In the genomic region with DNA sequence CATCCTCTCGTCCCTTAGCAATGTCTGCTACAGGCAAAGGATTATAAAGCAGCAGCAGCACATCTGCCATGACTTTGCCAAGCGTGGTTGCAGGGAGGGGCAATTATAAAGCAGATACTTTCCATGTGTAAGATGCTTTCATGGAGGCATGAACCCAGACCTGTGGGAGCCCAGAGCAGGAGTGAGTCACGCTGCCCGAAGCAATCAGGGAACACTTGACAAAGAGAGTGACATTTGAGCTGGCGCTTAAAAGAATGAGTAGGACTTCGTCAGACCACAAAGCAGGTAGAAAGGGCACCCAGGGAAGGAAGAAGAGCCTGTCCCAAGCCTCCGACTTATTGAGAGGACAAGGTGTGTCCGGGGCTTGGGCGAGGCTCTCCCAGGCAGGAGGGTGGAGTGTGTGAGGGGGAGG, we compare ENCODE assay signal across 10 cellular contexts.
A peak's percentile ranks its signal among the peaks of the same experiment; 100 is the strongest.
DNase-seq lines count a peak whose midpoint lies in the region; ATAC-seq and TF ChIP-seq lines count a peak whose summit lies in the region.
"Had no signal": no experiment of that assay in that cellular context is flagged by ENCODE, and none has a peak within 500 bp of the region (broad histone marks: within the 10 kb centered on the region; RNA-seq: fewer than 3 reads in every experiment).

No MANE protein-coding gene starts in this region.

- no peak overlapping the region for H3K9ac ChIP-seq in mesenchymal stem cell (ENCODE audit: low read length)

- no peak overlapping the region for H3K18ac ChIP-seq in mesenchymal stem cell (ENCODE audit: low read depth in 1 of 2, low read length in 2 of 2)

- H3K4me3 ChIP-seq in mesenchymal stem cell (ENCODE audit: insufficient read depth in 1 of 2, low read depth in 1 of 2, low read length in 2 of 2) (no peak overlapping the region), stomach (no peak overlapping the region)

- H4K91ac ChIP-seq in mesenchymal stem cell (ENCODE audit: low read length), result no peak overlapping the region

- no peak overlapping the region for H2BK12ac ChIP-seq in mesenchymal stem cell (ENCODE audit: low read length in 2 of 2)

- H3K23ac ChIP-seq in mesenchymal stem cell (ENCODE audit: low read length in 2 of 2), result no peak overlapping the region

- intact Hi-C loops in stomach (cut with DNase I; ENCODE audit: low total_unique reads), result no loop called here

- no peak overlapping the region for H3K4me3 Mint-ChIP-seq in activated T-helper 17 cell treated with anti-CD3 and anti-CD28 coated beads, Interleukin-2, amount 50 U/mL, for 72 hours
- H3K4me3 Mint-ChIP-seq: T-helper 1 cell treated with Interleukin-12 subunit alpha and Interleukin-12 subunit beta and Interleukin-4 antibody, amounts not matched to agents 30 μg/mL and 1 μg/mL, for 36 hours had no signal

- H3K27ac ChIP-seq in mesenchymal stem cell (ENCODE audit: low read length, poor library complexity, severe bottlenecking) (no peak overlapping the region), stomach (no peak overlapping the region)

- no peak overlapping the region for H3K4ac ChIP-seq in mesenchymal stem cell (ENCODE audit: low read depth in 1 of 2, low read length in 2 of 2)

- H3K36me3 ChIP-seq in mesenchymal stem cell (ENCODE audit: control insufficient read depth in 1 of 2, insufficient read depth in 2 of 2, low read depth in 1 of 2, low read length in 2 of 2) (peaks cover 61 to 94% of the 10 kb centered on the region in 2 experiments), stomach (peaks cover 25 to 100% (median 99%) of the 10 kb centered on the region in 4 donors)

- peak; percentile 43 for ATAC-seq in activated T-helper 17 cell treated with anti-CD3 and anti-CD28 coated beads, Interleukin-2, amount 50 U/mL, for 72 hours (replicated peaks)
- ATAC-seq in HG02981 (IDR thresholded peaks at IDR 0.05; ENCODE audit: unreplicated experiment) (no peak), HG03571 (IDR thresholded peaks at IDR 0.05; ENCODE audit: unreplicated experiment) (no peak)

- H3K79me1 ChIP-seq in mesenchymal stem cell (replicated peaks; ENCODE audit: low read length, poor library complexity, severe bottlenecking), result peaks cover 24% of the 10 kb centered on the region

- DNase-seq in NCI-H2196 (lab: John Stamatoyannopoulos, UW; ENCODE audit: unreplicated experiment), result peak; percentile 34
- DNase-seq in NCI-H2196 treated with DMSO at 0.1 percent for 48 hours (lab: John Stamatoyannopoulos, UW; ENCODE audit: unreplicated experiment), result no peak
- peak; percentile 78 for DNase-seq in LHCN-M2 (ENCODE audit: low read depth)
- DNase-seq in mesenchymal stem cell, result peak; percentile 32
- DNase-seq in stomach, result no peak
- DNase-seq: NCI-H446 had no signal

- no peak overlapping the region for H3K4me2 ChIP-seq in mesenchymal stem cell (ENCODE audit: low read length, poor library complexity, severe bottlenecking)

- WGBS in mesenchymal stem cell, result 88% methylated on average over 9 of the region's 9 CpGs
- 84 to 88% (median 87%) methylated on average over 9 of the region's 9 CpGs for WGBS in stomach, 5 donors

- no peak for TF ChIP-seq POLR2A in stomach (IDR thresholded peaks at IDR 0.05)

- no peak overlapping the region for H3K14ac ChIP-seq in mesenchymal stem cell (ENCODE audit: low read length in 2 of 2)

- H2BK5ac ChIP-seq in mesenchymal stem cell (ENCODE audit: low read depth, low read length, poor library complexity, severe bottlenecking), result no peak overlapping the region

- H2AK5ac ChIP-seq in mesenchymal stem cell (ENCODE audit: low read length, severe bottlenecking), result no peak overlapping the region

- peaks cover 22% of the 10 kb centered on the region for H3K36me3 Mint-ChIP-seq in activated T-helper 17 cell treated with anti-CD3 and anti-CD28 coated beads, Interleukin-2, amount 50 U/mL, for 72 hours (ENCODE audit: low read depth)

- H2AFZ ChIP-seq in mesenchymal stem cell (ENCODE audit: low read depth, low read length), result no peak overlapping the region

- H3K9me3 Mint-ChIP-seq in activated T-helper 17 cell treated with anti-CD3 and anti-CD28 coated beads, Interleukin-2, amount 50 U/mL, for 72 hours, result no peaks in the 10 kb centered on the region
- H3K9me3 Mint-ChIP-seq: T-helper 1 cell treated with Interleukin-12 subunit alpha and Interleukin-12 subunit beta and Interleukin-4 antibody, amounts not matched to agents 30 μg/mL and 1 μg/mL, for 36 hours had no signal

- peaks cover 6% of the 10 kb centered on the region for H3K27me3 Mint-ChIP-seq in activated T-helper 17 cell treated with anti-CD3 and anti-CD28 coated beads, Interleukin-2, amount 50 U/mL, for 72 hours

- H3K27ac Mint-ChIP-seq in activated T-helper 17 cell treated with anti-CD3 and anti-CD28 coated beads, Interleukin-2, amount 50 U/mL, for 72 hours, result no peak overlapping the region
- H3K27ac Mint-ChIP-seq: T-helper 1 cell treated with Interleukin-12 subunit alpha and Interleukin-12 subunit beta and Interleukin-4 antibody, amounts not matched to agents 30 μg/mL and 1 μg/mL, for 36 hours had no signal

- peaks cover 4% of the 10 kb centered on the region for H3K4me1 ChIP-seq in mesenchymal stem cell (ENCODE audit: control insufficient read depth, insufficient read depth, low read depth, low read length)
- H3K4me1 ChIP-seq in stomach, result no peaks in the 10 kb centered on the region

- no peak overlapping the region for H4K8ac ChIP-seq in mesenchymal stem cell (ENCODE audit: low read length)

- H3K9me3 ChIP-seq in mesenchymal stem cell (ENCODE audit: control insufficient read depth, low read length), result no peaks in the 10 kb centered on the region
- no peaks in the 10 kb centered on the region for H3K9me3 ChIP-seq in stomach

- no peak overlapping the region for H2BK120ac ChIP-seq in mesenchymal stem cell (ENCODE audit: low read depth, low read length)

- H3K4me1 Mint-ChIP-seq in activated T-helper 17 cell treated with anti-CD3 and anti-CD28 coated beads, Interleukin-2, amount 50 U/mL, for 72 hours, result no peaks in the 10 kb centered on the region

- no peak for TF ChIP-seq EP300 in stomach (IDR thresholded peaks at IDR 0.05)

- no peak for TF ChIP-seq CTCF in stomach (IDR thresholded peaks at IDR 0.05)

- H3K27me3 ChIP-seq in mesenchymal stem cell (ENCODE audit: control insufficient read depth in 1 of 2, insufficient read depth in 1 of 2, low read length in 2 of 2) (no peaks in the 10 kb centered on the region), stomach (no peaks in the 10 kb centered on the region)

- H2BK15ac ChIP-seq in mesenchymal stem cell (ENCODE audit: low read depth, poor library complexity, severe bottlenecking), result no peak overlapping the region

Comparison
In these comparisons a context has a peak if more than half of its experiments do, and no peak if none do; other contexts are left out.
1. DNase-seq: peak in NCI-H2196 (single experiment), LHCN-M2 (single experiment) and mesenchymal stem cell (single experiment); none in NCI-H2196 treated with DMSO at 0.1 percent for 48 hours (single experiment) and stomach (single experiment).